1 cellular context compared by ENCODE assay signal in the genomic region with DNA sequence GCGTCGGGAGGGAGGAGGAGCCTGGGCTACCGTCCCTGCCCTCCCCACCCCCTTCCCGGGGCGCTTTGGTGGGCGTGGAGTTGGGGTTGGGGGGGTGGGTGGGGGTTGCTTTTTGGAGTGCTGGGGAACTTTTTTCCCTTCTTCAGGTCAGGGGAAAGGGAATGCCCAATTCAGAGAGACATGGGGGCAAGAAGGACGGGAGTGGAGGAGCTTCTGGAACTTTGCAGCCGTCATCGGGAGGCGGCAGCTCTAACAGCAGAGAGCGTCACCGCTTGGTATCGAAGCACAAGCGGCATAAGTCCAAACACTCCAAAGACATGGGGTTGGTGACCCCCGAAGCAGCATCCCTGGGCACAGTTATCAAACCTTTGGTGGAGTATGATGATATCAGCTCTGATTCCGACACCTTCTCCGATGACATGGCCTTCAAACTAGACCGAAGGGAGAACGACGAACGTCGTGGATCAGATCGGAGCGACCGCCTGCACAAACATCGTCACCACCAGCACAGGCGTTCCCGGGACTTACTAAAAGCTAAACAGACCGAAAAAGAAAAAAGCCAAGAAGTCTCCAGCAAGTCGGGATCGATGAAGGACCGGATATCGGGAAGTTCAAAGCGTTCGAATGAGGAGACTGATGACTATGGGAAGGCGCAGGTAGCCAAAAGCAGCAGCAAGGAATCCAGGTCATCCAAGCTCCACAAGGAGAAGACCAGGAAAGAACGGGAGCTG.
TF ChIP-seq lines count a peak whose summit lies in the region.

No MANE protein-coding gene starts in this region.

TF ChIP-seq in K562, 482 proteins besides CTCF, POLR2A, EP300 and RAD21:
- TF ChIP-seq ETS1 (conservative IDR thresholded peaks at IDR 0.05; ENCODE audit: control insufficient read depth, low read depth, low read length) (0 out of 2 replicates have a peak, but pooled peaks have one; percentile 28), RB1 (IDR thresholded peaks at IDR 0.05; ENCODE audit: low read depth) (no peak), CREM (IDR thresholded peaks at IDR 0.05; ENCODE audit: low read depth) (peak; percentile 33; the same call in 1 of the 2 replicates), LARP7 (IDR thresholded peaks at IDR 0.05) (no peak), RBBP5 (IDR thresholded peaks at IDR 0.05; ENCODE audit: borderline replicate concordance, insufficient read depth, low read length, poor library complexity, severe bottlenecking) (peak; percentile 21), CREB1 (IDR thresholded peaks at IDR 0.05) (no peak; the same call in 1 of the 2 replicates), CREB1 (CRISPR knock-in tag; IDR thresholded peaks at IDR 0.05) (peak; percentile 21; the same call in 1 of the 2 replicates), CHD1 (IDR thresholded peaks at IDR 0.05; ENCODE audit: low read length) (peak; percentile 41), HNRNPL (IDR thresholded peaks at IDR 0.05; ENCODE audit: low read depth, low read length) (no peak), ZNF197 (CRISPR knock-in tag; IDR thresholded peaks at IDR 0.05; ENCODE audit: low read depth) (0 out of 2 replicates have a peak, but pooled peaks have one; percentile 7), SRSF9 (IDR thresholded peaks at IDR 0.05; ENCODE audit: borderline replicate concordance, low read depth, low read length) (no peak), SRSF3 (IDR thresholded peaks at IDR 0.05; ENCODE audit: insufficient read depth, low read length) (no peak), HDGF (IDR thresholded peaks at IDR 0.05) (0 out of 2 replicates have a peak, but pooled peaks have one; percentile 60), ETV5 (CRISPR knock-in tag; IDR thresholded peaks at IDR 0.05; ENCODE audit: low read depth) (peak; percentile 24; the same call in 1 of the 2 replicates), NBN (IDR thresholded peaks at IDR 0.05; ENCODE audit: low read depth) (0 out of 2 replicates have a peak, but pooled peaks have one; percentile 22), ZNF584 (CRISPR knock-in tag; IDR thresholded peaks at IDR 0.05; ENCODE audit: low read depth) (0 out of 2 replicates have a peak, but pooled peaks have one; percentile 37), SIN3A (IDR thresholded peaks at IDR 0.05; ENCODE audit: borderline replicate concordance in 2 of 2, control insufficient read depth in 1 of 2, low read depth in 2 of 2, low read length in 2 of 2) (peak in 1 of 2 experiments; percentile 10; a peak in 1 of 4 replicates), MIER1 (IDR thresholded peaks at IDR 0.05; ENCODE audit: low read depth) (no peak), ZNF184 (CRISPR knock-in tag; IDR thresholded peaks at IDR 0.05) (no peak), HMGXB4 (CRISPR knock-in tag; IDR thresholded peaks at IDR 0.05) (0 out of 2 replicates have a peak, but pooled peaks have one; percentile 26), TEAD1 (CRISPR knock-in tag; IDR thresholded peaks at IDR 0.05) (0 out of 4 replicates have a peak, but pooled peaks of 1 of the 2 experiments have one; percentile 42), NCOA4 (IDR thresholded peaks at IDR 0.05; ENCODE audit: partially characterized antibody) (no peak)
- TF ChIP-seq, protein P1, sequence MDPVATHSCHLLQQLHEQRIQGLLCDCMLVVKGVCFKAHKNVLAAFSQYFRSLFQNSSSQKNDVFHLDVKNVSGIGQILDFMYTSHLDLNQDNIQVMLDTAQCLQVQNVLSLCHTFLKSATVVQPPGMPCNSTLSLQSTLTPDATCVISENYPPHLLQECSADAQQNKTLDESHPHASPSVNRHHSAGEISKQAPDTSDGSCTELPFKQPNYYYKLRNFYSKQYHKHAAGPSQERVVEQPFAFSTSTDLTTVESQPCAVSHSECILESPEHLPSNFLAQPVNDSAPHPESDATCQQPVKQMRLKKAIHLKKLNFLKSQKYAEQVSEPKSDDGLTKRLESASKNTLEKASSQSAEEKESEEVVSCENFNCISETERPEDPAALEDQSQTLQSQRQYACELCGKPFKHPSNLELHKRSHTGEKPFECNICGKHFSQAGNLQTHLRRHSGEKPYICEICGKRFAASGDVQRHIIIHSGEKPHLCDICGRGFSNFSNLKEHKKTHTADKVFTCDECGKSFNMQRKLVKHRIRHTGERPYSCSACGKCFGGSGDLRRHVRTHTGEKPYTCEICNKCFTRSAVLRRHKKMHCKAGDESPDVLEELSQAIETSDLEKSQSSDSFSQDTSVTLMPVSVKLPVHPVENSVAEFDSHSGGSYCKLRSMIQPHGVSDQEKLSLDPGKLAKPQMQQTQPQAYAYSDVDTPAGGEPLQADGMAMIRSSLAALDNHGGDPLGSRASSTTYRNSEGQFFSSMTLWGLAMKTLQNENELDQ (CRISPR knock-in tag; IDR thresholded peaks at IDR 0.05; ENCODE audit: borderline replicate concordance) = no peak
- TF ChIP-seq, protein P2, sequence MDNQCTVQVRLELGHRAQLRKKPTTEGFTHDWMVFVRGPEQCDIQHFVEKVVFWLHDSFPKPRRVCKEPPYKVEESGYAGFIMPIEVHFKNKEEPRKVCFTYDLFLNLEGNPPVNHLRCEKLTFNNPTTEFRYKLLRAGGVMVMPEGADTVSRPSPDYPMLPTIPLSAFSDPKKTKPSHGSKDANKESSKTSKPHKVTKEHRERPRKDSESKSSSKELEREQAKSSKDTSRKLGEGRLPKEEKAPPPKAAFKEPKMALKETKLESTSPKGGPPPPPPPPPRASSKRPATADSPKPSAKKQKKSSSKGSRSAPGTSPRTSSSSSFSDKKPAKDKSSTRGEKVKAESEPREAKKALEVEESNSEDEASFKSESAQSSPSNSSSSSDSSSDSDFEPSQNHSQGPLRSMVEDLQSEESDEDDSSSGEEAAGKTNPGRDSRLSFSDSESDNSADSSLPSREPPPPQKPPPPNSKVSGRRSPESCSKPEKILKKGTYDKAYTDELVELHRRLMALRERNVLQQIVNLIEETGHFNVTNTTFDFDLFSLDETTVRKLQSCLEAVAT (IDR thresholded peaks at IDR 0.05) = peak in 1 of 2 experiments; percentile 61; a peak in 1 of 4 replicates
- TF ChIP-seq, protein P3, sequence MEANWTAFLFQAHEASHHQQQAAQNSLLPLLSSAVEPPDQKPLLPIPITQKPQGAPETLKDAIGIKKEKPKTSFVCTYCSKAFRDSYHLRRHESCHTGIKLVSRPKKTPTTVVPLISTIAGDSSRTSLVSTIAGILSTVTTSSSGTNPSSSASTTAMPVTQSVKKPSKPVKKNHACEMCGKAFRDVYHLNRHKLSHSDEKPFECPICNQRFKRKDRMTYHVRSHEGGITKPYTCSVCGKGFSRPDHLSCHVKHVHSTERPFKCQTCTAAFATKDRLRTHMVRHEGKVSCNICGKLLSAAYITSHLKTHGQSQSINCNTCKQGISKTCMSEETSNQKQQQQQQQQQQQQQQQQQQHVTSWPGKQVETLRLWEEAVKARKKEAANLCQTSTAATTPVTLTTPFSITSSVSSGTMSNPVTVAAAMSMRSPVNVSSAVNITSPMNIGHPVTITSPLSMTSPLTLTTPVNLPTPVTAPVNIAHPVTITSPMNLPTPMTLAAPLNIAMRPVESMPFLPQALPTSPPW (CRISPR knock-in tag; IDR thresholded peaks at IDR 0.05) = 0 out of 2 replicates have a peak, but pooled peaks have one; percentile 0
- TF ChIP-seq, protein P4, sequence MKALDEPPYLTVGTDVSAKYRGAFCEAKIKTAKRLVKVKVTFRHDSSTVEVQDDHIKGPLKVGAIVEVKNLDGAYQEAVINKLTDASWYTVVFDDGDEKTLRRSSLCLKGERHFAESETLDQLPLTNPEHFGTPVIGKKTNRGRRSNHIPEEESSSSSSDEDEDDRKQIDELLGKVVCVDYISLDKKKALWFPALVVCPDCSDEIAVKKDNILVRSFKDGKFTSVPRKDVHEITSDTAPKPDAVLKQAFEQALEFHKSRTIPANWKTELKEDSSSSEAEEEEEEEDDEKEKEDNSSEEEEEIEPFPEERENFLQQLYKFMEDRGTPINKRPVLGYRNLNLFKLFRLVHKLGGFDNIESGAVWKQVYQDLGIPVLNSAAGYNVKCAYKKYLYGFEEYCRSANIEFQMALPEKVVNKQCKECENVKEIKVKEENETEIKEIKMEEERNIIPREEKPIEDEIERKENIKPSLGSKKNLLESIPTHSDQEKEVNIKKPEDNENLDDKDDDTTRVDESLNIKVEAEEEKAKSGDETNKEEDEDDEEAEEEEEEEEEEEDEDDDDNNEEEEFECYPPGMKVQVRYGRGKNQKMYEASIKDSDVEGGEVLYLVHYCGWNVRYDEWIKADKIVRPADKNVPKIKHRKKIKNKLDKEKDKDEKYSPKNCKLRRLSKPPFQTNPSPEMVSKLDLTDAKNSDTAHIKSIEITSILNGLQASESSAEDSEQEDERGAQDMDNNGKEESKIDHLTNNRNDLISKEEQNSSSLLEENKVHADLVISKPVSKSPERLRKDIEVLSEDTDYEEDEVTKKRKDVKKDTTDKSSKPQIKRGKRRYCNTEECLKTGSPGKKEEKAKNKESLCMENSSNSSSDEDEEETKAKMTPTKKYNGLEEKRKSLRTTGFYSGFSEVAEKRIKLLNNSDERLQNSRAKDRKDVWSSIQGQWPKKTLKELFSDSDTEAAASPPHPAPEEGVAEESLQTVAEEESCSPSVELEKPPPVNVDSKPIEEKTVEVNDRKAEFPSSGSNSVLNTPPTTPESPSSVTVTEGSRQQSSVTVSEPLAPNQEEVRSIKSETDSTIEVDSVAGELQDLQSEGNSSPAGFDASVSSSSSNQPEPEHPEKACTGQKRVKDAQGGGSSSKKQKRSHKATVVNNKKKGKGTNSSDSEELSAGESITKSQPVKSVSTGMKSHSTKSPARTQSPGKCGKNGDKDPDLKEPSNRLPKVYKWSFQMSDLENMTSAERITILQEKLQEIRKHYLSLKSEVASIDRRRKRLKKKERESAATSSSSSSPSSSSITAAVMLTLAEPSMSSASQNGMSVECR (CRISPR knock-in tag; IDR thresholded peaks at IDR 0.05) = peak; percentile 15; the same call in 1 of the 2 replicates
- TF ChIP-seq, protein P5, sequence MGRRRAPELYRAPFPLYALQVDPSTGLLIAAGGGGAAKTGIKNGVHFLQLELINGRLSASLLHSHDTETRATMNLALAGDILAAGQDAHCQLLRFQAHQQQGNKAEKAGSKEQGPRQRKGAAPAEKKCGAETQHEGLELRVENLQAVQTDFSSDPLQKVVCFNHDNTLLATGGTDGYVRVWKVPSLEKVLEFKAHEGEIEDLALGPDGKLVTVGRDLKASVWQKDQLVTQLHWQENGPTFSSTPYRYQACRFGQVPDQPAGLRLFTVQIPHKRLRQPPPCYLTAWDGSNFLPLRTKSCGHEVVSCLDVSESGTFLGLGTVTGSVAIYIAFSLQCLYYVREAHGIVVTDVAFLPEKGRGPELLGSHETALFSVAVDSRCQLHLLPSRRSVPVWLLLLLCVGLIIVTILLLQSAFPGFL (CRISPR knock-in tag; IDR thresholded peaks at IDR 0.05) = 0 out of 2 replicates have a peak, but pooled peaks have one; percentile 92
- TF ChIP-seq, protein P6, sequence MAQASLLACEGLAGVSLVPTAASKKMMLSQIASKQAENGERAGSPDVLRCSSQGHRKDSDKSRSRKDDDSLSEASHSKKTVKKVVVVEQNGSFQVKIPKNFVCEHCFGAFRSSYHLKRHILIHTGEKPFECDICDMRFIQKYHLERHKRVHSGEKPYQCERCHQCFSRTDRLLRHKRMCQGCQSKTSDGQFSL (CRISPR knock-in tag; IDR thresholded peaks at IDR 0.05) = no peak; the same call in 1 of the 2 replicates
- TF ChIP-seq, protein P6 (tag; IDR thresholded peaks at IDR 0.05) = peak in 1 of 2 experiments; percentile 89; a peak in 1 of 4 replicates
